8 cellular contexts compared by ENCODE assay signal in genomic region chr6:150004783-150005717, GRCh38. TPM values are rescaled to one million over a fixed set of nuclear protein-coding genes. Genes with fewer than 3 reads are reported as not detected.
DNase-seq lines count a peak whose midpoint lies in the region; ATAC-seq and TF ChIP-seq lines count a peak whose summit lies in the region.

No MANE protein-coding gene starts in this region.

- intact Hi-C loops in left ventricle myocardium superior (cut with micrococcal nuclease) (loop anchor here (5.0 kb wide), 1 partner anchor 68 kb away; no protein-coding TSS in a partner anchor), upper lobe of right lung (cut with DNase I) (no loop called here)

- H3K9me3 Mint-ChIP-seq in T-cell (no peaks in the 10 kb centered on the region), progenitor cell of endocrine pancreas (ENCODE audit: low read depth) (no peaks in the 10 kb centered on the region)

- peaks cover 17% of the 10 kb centered on the region in 2 donors for H3K27me3 Mint-ChIP-seq in T-cell
- H3K27me3 Mint-ChIP-seq in progenitor cell of endocrine pancreas, result peaks cover 60% of the 10 kb centered on the region

- TF ChIP-seq CTCF in GM12872 (IDR thresholded peaks at IDR 0.05; ENCODE audit: insufficient read depth, low read depth, low read length) (peak; percentile 14; the same call in 1 of the 3 replicates), progenitor cell of endocrine pancreas (IDR thresholded peaks at IDR 0.05; ENCODE audit: unreplicated experiment) (no peak), upper lobe of right lung (IDR thresholded peaks at IDR 0.05) (peak; percentile 8)

- peak; percentile 75 for ATAC-seq in HG02798 (IDR thresholded peaks at IDR 0.05; ENCODE audit: poor library complexity, unreplicated experiment)
- peak; percentile 77 to 93 (median 89) for ATAC-seq in T-cell (replicated peaks in 1 of 4)
- peak; percentile 99 for ATAC-seq in left ventricle myocardium superior
- peak; percentile 97 for ATAC-seq in upper lobe of right lung

- H3K4me3 ChIP-seq in upper lobe of right lung, result peak overlapping the region; percentile 54

- H3K36me3 ChIP-seq in upper lobe of right lung, result no peaks in the 10 kb centered on the region

- POLR2A ChIA-PET in T-cell (lab: Charles Lee), result interaction anchor here in 1 of 2 donors (0.7 kb wide), 1 partner anchor 75 kb away, joined by 5 read pairs; no protein-coding TSS in a partner anchor

- no peaks in the 10 kb centered on the region for H3K9me3 ChIP-seq in upper lobe of right lung

- peaks cover 3% of the 10 kb centered on the region for H3K4me1 ChIP-seq in upper lobe of right lung

- H3K4me1 Mint-ChIP-seq in T-cell (peaks cover 31 to 44% (median 44%) of the 10 kb centered on the region in 3 donors), progenitor cell of endocrine pancreas (ENCODE audit: low read depth) (peaks cover 3% of the 10 kb centered on the region)

- CTCF ChIA-PET in T-cell (lab: Charles Lee), result interaction anchor here in 1 of 2 donors (1.1 kb wide), 1 partner anchor 12 kb away, joined by 3 read pairs; no protein-coding TSS in a partner anchor

- no peak overlapping the region for H3K27ac ChIP-seq in upper lobe of right lung

- DNase-seq in NCI-H1436 (lab: John Stamatoyannopoulos, UW) (peak; percentile 78), T-cell (peak; percentile 71 to 89 (median 79)), amniotic epithelial cell (ENCODE audit: low read depth) (peak; percentile 73), left ventricle myocardium superior (peak; percentile 96), progenitor cell of endocrine pancreas (ENCODE audit: low spot score, unreplicated experiment) (peak; percentile 92), upper lobe of right lung (peak; percentile 97)

- H3K27ac Mint-ChIP-seq in T-cell, result peak overlapping the region; percentile 52 to 69
- peak overlapping the region; percentile 80 for H3K27ac Mint-ChIP-seq in progenitor cell of endocrine pancreas

- H3K27me3 ChIP-seq in upper lobe of right lung, result peaks cover 21% of the 10 kb centered on the region

- H3K4me3 Mint-ChIP-seq in T-cell, result peak overlapping the region; percentile 87 to 91 (median 89)
- peak overlapping the region; percentile 87 for H3K4me3 Mint-ChIP-seq in progenitor cell of endocrine pancreas (ENCODE audit: low read depth)

- H3K36me3 Mint-ChIP-seq in T-cell (no peaks in the 10 kb centered on the region), progenitor cell of endocrine pancreas (ENCODE audit: insufficient read depth) (no peaks in the 10 kb centered on the region)

RNA-seq across cellular contexts. Expression of gene RAET1L, which starts 20.3 kb away (rescaled TPM):
- total RNA-seq in T-cell (not detected), left ventricle myocardium superior (not detected), progenitor cell of endocrine pancreas (not detected in 2 replicates), upper lobe of right lung (not detected)

RNA-seq across cellular contexts. Expression of gene ULBP1, which starts 41.3 kb away (rescaled TPM):
- total RNA-seq in T-cell (under 1 TPM in 4 of 5 donors, not detected in 1; 0.13 to 0.23 (median 0.14) TPM), left ventricle myocardium superior (0.17 TPM), progenitor cell of endocrine pancreas (0.60 and 0.64 TPM in 2 replicates), upper lobe of right lung (1.2 TPM)
